19 cellular contexts compared by ENCODE assay signal in the genomic region with DNA sequence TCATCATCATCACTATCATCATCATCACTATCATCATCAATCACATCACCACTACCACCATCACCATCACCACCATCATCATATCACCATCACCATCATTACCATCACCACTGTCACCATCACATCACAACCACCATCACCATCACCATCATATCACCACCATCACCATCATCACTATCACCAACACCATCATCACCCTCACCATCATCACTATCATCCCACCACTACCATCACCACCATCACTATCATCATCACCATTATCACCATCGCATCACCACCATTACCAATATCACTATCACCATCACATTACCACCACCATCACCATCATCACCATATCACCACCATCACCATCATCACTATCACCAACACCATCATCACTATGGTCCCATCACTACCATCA.
DNase-seq lines count a peak whose midpoint lies in the region; ATAC-seq, FAIRE-seq and TF ChIP-seq lines count a peak whose summit lies in the region.
"Had no signal": no experiment of that assay in that cellular context is flagged by ENCODE, and none has a peak within 500 bp of the region (broad histone marks: within the 10 kb centered on the region; RNA-seq: fewer than 3 reads in every experiment).

No MANE protein-coding gene starts in this region.

- H3K4ac ChIP-seq in H1 (replicated peaks; ENCODE audit: insufficient read length, low read depth, low read length), result no peak overlapping the region

- no peaks in the 10 kb centered on the region for H3K27me3 ChIP-seq in H1 (replicated peaks in 1 of 4; ENCODE audit: control insufficient read depth in 3 of 4, extremely low read depth in 1 of 4, insufficient read depth in 3 of 4, low read length in 3 of 4)

- no peaks in the 10 kb centered on the region for H3K79me1 ChIP-seq in H1 (ENCODE audit: low read depth, low read length)

- no peak overlapping the region for H3K27ac ChIP-seq in H1 (ENCODE audit: low read depth, low read length)
- H3K27ac ChIP-seq: 22Rv1, A549, C4-2B, KMS-11 had no signal

- no peak overlapping the region for H3K18ac ChIP-seq in H1 (ENCODE audit: extremely low read depth, low read length)

- ATAC-seq in Right ventricle myocardium superior (ENCODE audit: poor library complexity) (no peak), mucosa of descending colon (no peak)
- ATAC-seq: A549 had no signal

- no peak overlapping the region for H2BK5ac ChIP-seq in H1 (ENCODE audit: low read depth, low read length)

- POLR2A ChIA-PET in HEK293T (lab: Yijun Ruan, JAX) (no interaction called here), H1 (lab: Charles Lee; ENCODE audit: partially characterized antibody) (no interaction called here)

- no peak overlapping the region for H4K91ac ChIP-seq in H1 (replicated peaks; ENCODE audit: insufficient read length, low read length)

- no peak overlapping the region for H2BK12ac ChIP-seq in H1 (ENCODE audit: low read depth, low read length)

- no peak for TF ChIP-seq EP300 in H1 (IDR thresholded peaks at IDR 0.05; ENCODE audit: borderline replicate concordance in 1 of 2, low read depth in 2 of 2, low read length in 2 of 2)

- peak overlapping the region; percentile 98 for H3K56ac ChIP-seq in H1 (replicated peaks; ENCODE audit: insufficient read length, low read depth, low read length)

- no peak overlapping the region for H4K8ac ChIP-seq in H1 (ENCODE audit: extremely low read depth, insufficient read depth, low read length)

- no peak overlapping the region for H3K9ac ChIP-seq in H1 (replicated peaks in 1 of 4; ENCODE audit: extremely low read depth in 1 of 4, low read depth in 3 of 4, low read length in 3 of 4)
- H3K9ac ChIP-seq: KMS-11 had no signal

- CTCF ChIA-PET in HEK293T (lab: Yijun Ruan, JAX) (no interaction called here), H1 (lab: Charles Lee; ENCODE audit: partially characterized antibody) (no interaction called here)

- intact Hi-C loops in cardiac septum (cut with DNase I), result no loop called here
- intact Hi-C loops in Right ventricle myocardium superior (cut with DNase I), result no loop called here
- intact Hi-C loops in mucosa of descending colon (cut with DNase I, micrococcal nuclease), result no loop called here

- H3K36me3 ChIP-seq in H1 (ENCODE audit: control insufficient read depth in 2 of 4, insufficient read depth in 4 of 4, low read length in 3 of 4) (no peaks in the 10 kb centered on the region; a peak in 1 of 8 replicates), mucosa of descending colon (ENCODE audit: low read depth) (no peaks in the 10 kb centered on the region)
- H3K36me3 ChIP-seq: HAP-1 had no signal

- H4K5ac ChIP-seq in H1 (ENCODE audit: insufficient read length, low read depth, low read length), result no peak overlapping the region

- H3K9me3 ChIP-seq in H1 (ENCODE audit: insufficient read depth in 2 of 2, low read depth in 1 of 2, low read length in 1 of 2), result peaks cover 0 to 6% of the 10 kb centered on the region in 2 experiments; a peak in 2 of 4 replicates
- H3K9me3 ChIP-seq in mucosa of descending colon, result no peaks in the 10 kb centered on the region
- H3K9me3 ChIP-seq: A549, Caco-2, HAP-1 had no signal

- peaks cover 8% of the 10 kb centered on the region; the same call in 1 of the 2 replicates for H3K23me2 ChIP-seq in H1 (ENCODE audit: low read depth, low read length)

- H3K4me1 ChIP-seq in H1 (replicated peaks in 1 of 4; ENCODE audit: control insufficient read depth in 3 of 4, insufficient read depth in 4 of 4, low read length in 3 of 4) (peaks cover 0 to 3% (median under 1%) of the 10 kb centered on the region in 4 experiments; a peak in 2 of 7 replicates), mucosa of descending colon (ENCODE audit: low read depth) (no peaks in the 10 kb centered on the region)
- H3K4me1 ChIP-seq: A549, Caco-2, HAP-1 had no signal

- no peaks in the 10 kb centered on the region for H3K79me2 ChIP-seq in H1 (ENCODE audit: control insufficient read depth in 1 of 2, insufficient read depth in 2 of 2, low read length in 2 of 2)

- H2AFZ ChIP-seq in H1 (ENCODE audit: low read length), result no peak overlapping the region

- no peak for TF ChIP-seq CTCF in H1 (IDR thresholded peaks at IDR 0.05; ENCODE audit: control extremely low read depth in 1 of 3, insufficient read depth in 1 of 3, low read depth in 1 of 3, low read length in 3 of 3)
- no peak for TF ChIP-seq CTCF in mucosa of descending colon (IDR thresholded peaks at IDR 0.05)

- H2BK20ac ChIP-seq in H1 (ENCODE audit: low read length), result no peak overlapping the region

- no peak for TF ChIP-seq RAD21 in H1 (IDR thresholded peaks at IDR 0.05 in 1 of 2, conservative IDR thresholded peaks at IDR 0.05 in 1 of 2; ENCODE audit: low read depth in 2 of 2, low read length in 2 of 2)

- DNase-seq in cardiac septum (ENCODE audit: low spot score) (peak; percentile 4), Right ventricle myocardium superior (no peak), HEK293T (ENCODE audit: extremely low spot score) (no peak), H1 (ENCODE audit: low read depth in 1 of 2, low spot score in 2 of 2) (no peak), mucosa of descending colon (no peak), OCI-M1 (lab: John Stamatoyannopoulos, UW) (no peak), foreskin melanocyte (no peak)
- DNase-seq: AML-193; Caco-2; CD4-positive, alpha-beta T cell; HFFc6 had no signal

- H3K4me3 ChIP-seq in H1 (ENCODE audit: extremely low read depth in 1 of 4, insufficient read depth in 2 of 4, low read depth in 3 of 4, low read length in 4 of 4) (no peak overlapping the region), mucosa of descending colon (no peak overlapping the region)
- H3K4me3 ChIP-seq: A549, HAP-1 had no signal

- no peak overlapping the region for H2BK120ac ChIP-seq in H1 (replicated peaks; ENCODE audit: low read depth, low read length)

- H2BK15ac ChIP-seq in H1 (ENCODE audit: low read length), result no peak overlapping the region

- TF ChIP-seq POLR2A in H1 (IDR thresholded peaks at IDR 0.05; ENCODE audit: control extremely low read depth in 1 of 2, low read depth in 2 of 2, low read length in 2 of 2), result no peak

- 68% methylated on average over 1 of the region's 1 CpG; no CpG with 5 or more reads in 1 of the 2 experiments for WGBS in H1 (ENCODE audit: extremely low coverage in 1 of 2, insufficient coverage in 1 of 2, insufficient read length in 1 of 2, insufficient replicate concordance in 2 of 2, low coverage in 1 of 2, low lambda C conversion rate in 2 of 2, missing lambda C conversion rate in 1 of 2), 2 experiments

- no peak overlapping the region for H3K23ac ChIP-seq in H1 (ENCODE audit: insufficient read length)

- no peak overlapping the region for H2AK5ac ChIP-seq in H1 (ENCODE audit: low read depth, low read length)

- no peak overlapping the region for H3K14ac ChIP-seq in H1 (ENCODE audit: insufficient read length)

- peaks cover 0 to 5% of the 10 kb centered on the region in 2 experiments for H4K20me1 ChIP-seq in H1 (replicated peaks in 1 of 2; ENCODE audit: control insufficient read depth in 1 of 2, insufficient read depth in 2 of 2, low read length in 2 of 2)

- H3K4me2 ChIP-seq in H1 (ENCODE audit: insufficient read depth in 1 of 2, low read depth in 2 of 2, low read length in 2 of 2), result no peak overlapping the region
- H3K4me2 ChIP-seq: A549, KMS-11 had no signal

- no peak for FAIRE-seq in H1 (lab: Jason Lieb, UNC)
- FAIRE-seq: A549, D721Med, G401.6, GM12892 had no signal

TF ChIP-seq in HEK293T, 16 proteins besides CTCF, POLR2A, EP300 and RAD21:
- TF ChIP-seq ZNF384 (IDR thresholded peaks at IDR 0.05) (no peak), TARDBP (IDR thresholded peaks at IDR 0.05) (0 out of 2 replicates have a peak, but pooled peaks have one; percentile 35)

TF ChIP-seq in H1, 55 proteins besides CTCF, POLR2A, EP300 and RAD21:
- TF ChIP-seq, protein P1, sequence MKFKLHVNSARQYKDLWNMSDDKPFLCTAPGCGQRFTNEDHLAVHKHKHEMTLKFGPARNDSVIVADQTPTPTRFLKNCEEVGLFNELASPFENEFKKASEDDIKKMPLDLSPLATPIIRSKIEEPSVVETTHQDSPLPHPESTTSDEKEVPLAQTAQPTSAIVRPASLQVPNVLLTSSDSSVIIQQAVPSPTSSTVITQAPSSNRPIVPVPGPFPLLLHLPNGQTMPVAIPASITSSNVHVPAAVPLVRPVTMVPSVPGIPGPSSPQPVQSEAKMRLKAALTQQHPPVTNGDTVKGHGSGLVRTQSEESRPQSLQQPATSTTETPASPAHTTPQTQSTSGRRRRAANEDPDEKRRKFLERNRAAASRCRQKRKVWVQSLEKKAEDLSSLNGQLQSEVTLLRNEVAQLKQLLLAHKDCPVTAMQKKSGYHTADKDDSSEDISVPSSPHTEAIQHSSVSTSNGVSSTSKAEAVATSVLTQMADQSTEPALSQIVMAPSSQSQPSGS (IDR thresholded peaks at IDR 0.05; ENCODE audit: low read length), result no peak
- TF ChIP-seq SIRT6 (IDR thresholded peaks at IDR 0.05; ENCODE audit: low read length), result no peak
- TF ChIP-seq, protein P2, sequence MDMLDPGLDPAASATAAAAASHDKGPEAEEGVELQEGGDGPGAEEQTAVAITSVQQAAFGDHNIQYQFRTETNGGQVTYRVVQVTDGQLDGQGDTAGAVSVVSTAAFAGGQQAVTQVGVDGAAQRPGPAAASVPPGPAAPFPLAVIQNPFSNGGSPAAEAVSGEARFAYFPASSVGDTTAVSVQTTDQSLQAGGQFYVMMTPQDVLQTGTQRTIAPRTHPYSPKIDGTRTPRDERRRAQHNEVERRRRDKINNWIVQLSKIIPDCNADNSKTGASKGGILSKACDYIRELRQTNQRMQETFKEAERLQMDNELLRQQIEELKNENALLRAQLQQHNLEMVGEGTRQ (IDR thresholded peaks at IDR 0.05; ENCODE audit: low read length), result no peak
TF ChIP-seq in H1: peak in this region for 0.
